22 cellular contexts compared by ENCODE assay signal in genomic region chr5:177980776-177981175, GRCh38. TPM values are rescaled to one million over a fixed set of nuclear protein-coding genes. Genes with fewer than 3 reads are reported as not detected.
DNase-seq lines count a peak whose midpoint lies in the region; ATAC-seq and TF ChIP-seq lines count a peak whose summit lies in the region.
"Had no signal": no experiment of that assay in that cellular context is flagged by ENCODE, and none has a peak within 500 bp of the region (broad histone marks: within the 10 kb centered on the region; RNA-seq: fewer than 3 reads in every experiment).

No MANE protein-coding gene starts in this region.

- ATAC-seq in Right ventricle myocardium superior (ENCODE audit: poor library complexity), result no peak
- ATAC-seq: activated CD4-positive, alpha-beta T cell treated with anti-CD3 and anti-CD28 coated beads for 36 hours; effector memory CD8-positive, alpha-beta T cell; naive thymus-derived CD4-positive, alpha-beta T cell had no signal

- H2BK15ac ChIP-seq in mesendoderm (replicated peaks; ENCODE audit: low read depth), result no peak overlapping the region

- peak; percentile 28 for DNase-seq in right atrium auricular region (ENCODE audit: low spot score)
- no peak for DNase-seq in Right ventricle myocardium superior
- DNase-seq in cerebellar cortex (ENCODE audit: low spot score), result peak; percentile 74
- peak; percentile 38 for DNase-seq in mesendoderm
- no peak for DNase-seq in activated CD8-positive, alpha-beta memory T cell treated with anti-CD3 and anti-CD28 coated beads for 24 hours
- no peak for DNase-seq in activated CD8-positive, alpha-beta memory T cell treated with anti-CD3 and anti-CD28 coated beads, Interleukin-2, amount 50 U/mL, for 4 hours
- no peak for DNase-seq in COLO829 (ENCODE audit: low spot score)
- DNase-seq in GOT3 (lab: John Stamatoyannopoulos, UW), result no peak
- DNase-seq: activated CD4-positive, alpha-beta T cell treated with anti-CD3 and anti-CD28 coated beads for 36 hours; activated naive CD4-positive, alpha-beta T cell treated with anti-CD3 and anti-CD28 coated beads for 36 hours; CD4-positive, alpha-beta memory T cell; effector memory CD8-positive, alpha-beta T cell; GF-D8; MM.1S; naive thymus-derived CD4-positive, alpha-beta T cell; NCI-H1694 treated with DMSO at 0.1 percent for 48 hours; NCI-H510A treated with DMSO at 0.1 percent for 48 hours; stomach; T1000; uterus had no signal

- H3K23ac ChIP-seq in mesendoderm (ENCODE audit: low read length), result no peak overlapping the region

- H3K79me2 ChIP-seq in mesendoderm (ENCODE audit: control insufficient read depth, insufficient read depth, low read length), result no peaks in the 10 kb centered on the region

- H3K27me3 ChIP-seq in right atrium auricular region, result peaks cover 0 to 7% of the 10 kb centered on the region in 2 donors
- no peaks in the 10 kb centered on the region for H3K27me3 ChIP-seq in mesendoderm (ENCODE audit: insufficient read depth, low read length, poor library complexity)

- H3K18ac ChIP-seq in mesendoderm (ENCODE audit: low read length), result no peak overlapping the region

- no peak overlapping the region for H3K9ac ChIP-seq in mesendoderm (ENCODE audit: low read length)

- H3K4me3 ChIP-seq in right atrium auricular region (no peak overlapping the region), mesendoderm (ENCODE audit: low read length) (no peak overlapping the region)
- H3K4me3 ChIP-seq: SJSA1, stomach, uterus had no signal

- H3K4me1 ChIP-seq in right atrium auricular region, result no peaks in the 10 kb centered on the region
- no peaks in the 10 kb centered on the region for H3K4me1 ChIP-seq in mesendoderm (ENCODE audit: control insufficient read depth, low read depth, low read length)
- H3K4me1 ChIP-seq: SJSA1, uterus had no signal

- H3K27ac ChIP-seq in right atrium auricular region (no peak overlapping the region), mesendoderm (ENCODE audit: low read depth, low read length) (no peak overlapping the region)
- H3K27ac ChIP-seq: SJSA1, stomach, uterus had no signal

- TF ChIP-seq CTCF in right atrium auricular region (IDR thresholded peaks at IDR 0.05), result no peak

- H2BK120ac ChIP-seq in mesendoderm (ENCODE audit: low read depth, low read length), result no peak overlapping the region

- H2BK5ac ChIP-seq in mesendoderm (ENCODE audit: low read length), result no peak overlapping the region

- no peak overlapping the region for H4K5ac ChIP-seq in mesendoderm (ENCODE audit: low read length)

- H3K36me3 ChIP-seq in right atrium auricular region (no peaks in the 10 kb centered on the region), mesendoderm (ENCODE audit: control insufficient read depth, insufficient read depth, low read length) (no peaks in the 10 kb centered on the region)
- H3K36me3 ChIP-seq: SJSA1, stomach, uterus had no signal

- H3K9me3 ChIP-seq in right atrium auricular region, result no peaks in the 10 kb centered on the region
- H3K9me3 ChIP-seq: uterus had no signal

- no peak overlapping the region for H2AK5ac ChIP-seq in mesendoderm (ENCODE audit: low read length)

- WGBS in mesendoderm (ENCODE audit: extremely low coverage, insufficient coverage, low lambda C conversion rate), result no CpG with 5 or more reads among the region's 10 CpGs

- H3K4ac ChIP-seq in mesendoderm (ENCODE audit: low read depth, low read length), result no peak overlapping the region

- H3K4me2 ChIP-seq in mesendoderm (ENCODE audit: low read length), result no peak overlapping the region

- no peak overlapping the region for H4K8ac ChIP-seq in mesendoderm (ENCODE audit: low read depth, low read length)

- H3K56ac ChIP-seq in mesendoderm (ENCODE audit: low read length), result no peak overlapping the region

- H3K79me1 ChIP-seq in mesendoderm (ENCODE audit: low read length), result no peaks in the 10 kb centered on the region

- intact Hi-C loops in Right ventricle myocardium superior (cut with DNase I), result no loop called here

RNA-seq across cellular contexts. Expression of gene PROP1, which starts 15.3 kb away (rescaled TPM):
- total RNA-seq in right atrium auricular region (not detected), Right ventricle myocardium superior (not detected)
- 0.04 TPM for polyA plus RNA-seq in mesendoderm (2013, experiment 1 of 2)
- polyA plus RNA-seq in mesendoderm (2013, experiment 2 of 2), result not detected
- total RNA-seq: activated CD4-positive, alpha-beta T cell treated with anti-CD3 and anti-CD28 coated beads for 36 hours; activated naive CD4-positive, alpha-beta T cell treated with anti-CD3 and anti-CD28 coated beads for 36 hours; CD4-positive, alpha-beta memory T cell; liver; naive thymus-derived CD4-positive, alpha-beta T cell; SJSA1; stomach; uterus had no signal
- polyA plus RNA-seq: CD4-positive, alpha-beta memory T cell; liver; naive thymus-derived CD4-positive, alpha-beta T cell; stomach had no signal

Comparison
In these comparisons a context has a peak if more than half of its experiments do, and no peak if none do; other contexts are left out.
1. DNase-seq: peak in right atrium auricular region (single experiment), cerebellar cortex (single experiment) and mesendoderm (single experiment); none in Right ventricle myocardium superior (single experiment), activated CD8-positive, alpha-beta memory T cell treated with anti-CD3 and anti-CD28 coated beads for 24 hours (single experiment), activated CD8-positive, alpha-beta memory T cell treated with anti-CD3 and anti-CD28 coated beads, Interleukin-2, amount 50 U/mL, for 4 hours (single experiment), COLO829 (single experiment) and GOT3 (single experiment).